ENCODE assay signal across 8 cellular contexts in genomic region chr2:8408560-8409460, GRCh38.
DNase-seq lines count a peak whose midpoint lies in the region; ATAC-seq and TF ChIP-seq lines count a peak whose summit lies in the region.

No MANE protein-coding gene starts in this region.

- DNase-seq in Caki2 (ENCODE audit: low read depth) (peak; percentile 42), MM.1S (peak; percentile 75), globus pallidus (ENCODE audit: low spot score) (no peak), A673 (ENCODE audit: low spot score) (no peak), left colon (no peak), SW 1271 (lab: John Stamatoyannopoulos, UW) (no peak)
- peak; percentile 66 for DNase-seq in activated naive CD8-positive, alpha-beta T cell treated with anti-CD3 and anti-CD28 coated beads for 36 hours

- TF ChIP-seq CTCF in MM.1S (IDR thresholded peaks at IDR 0.05; ENCODE audit: low read length) (no peak), A673 (conservative IDR thresholded peaks at IDR 0.05; ENCODE audit: low read depth, low read length) (no peak)

- H3K9me2 ChIP-seq in MM.1S (replicated peaks; ENCODE audit: insufficient read depth, low read length), result no peaks in the 10 kb centered on the region

- H3K27ac Mint-ChIP-seq in activated naive CD8-positive, alpha-beta T cell treated with anti-CD3 and anti-CD28 coated beads for 36 hours, result peak overlapping the region; percentile 81

- no peak overlapping the region for H3K9ac ChIP-seq in MM.1S (ENCODE audit: low read length)

- H3K27me3 Mint-ChIP-seq in activated naive CD8-positive, alpha-beta T cell treated with anti-CD3 and anti-CD28 coated beads for 36 hours, result no peaks in the 10 kb centered on the region

- H3K4me2 ChIP-seq in MM.1S (ENCODE audit: low read depth, low read length), result peak overlapping the region; percentile 35

- H3K9me3 Mint-ChIP-seq in activated naive CD8-positive, alpha-beta T cell treated with anti-CD3 and anti-CD28 coated beads for 36 hours, result no peaks in the 10 kb centered on the region

- in situ Hi-C loops in Caki2 (cut with HindIII; ENCODE audit: low pct_unique_long_range_greater_than_20kb, low sequenced_read_pairs), result no loop called here

- ATAC-seq in GM21515 (IDR thresholded peaks at IDR 0.05; ENCODE audit: unreplicated experiment) (peak; percentile 92), left colon (no peak)

- peaks cover 74% of the 10 kb centered on the region for H3K27me3 ChIP-seq in MM.1S (replicated peaks; ENCODE audit: insufficient read depth, low read length)
- H3K27me3 ChIP-seq in A673 (replicated peaks; ENCODE audit: insufficient read depth, low read depth, low read length, poor library complexity), result no peaks in the 10 kb centered on the region

- H2AFZ ChIP-seq in MM.1S (ENCODE audit: low read length), result no peak overlapping the region

- peak overlapping the region; percentile 11; the same call in 1 of the 2 replicates for H3K4me3 ChIP-seq in MM.1S (ENCODE audit: low read length)
- H3K4me3 ChIP-seq in A673 (ENCODE audit: low read depth, low read length, poor library complexity, severe bottlenecking), result no peak overlapping the region

- H3K36me3 ChIP-seq in MM.1S (replicated peaks; ENCODE audit: insufficient read depth, low read length), result no peaks in the 10 kb centered on the region
- no peaks in the 10 kb centered on the region for H3K36me3 ChIP-seq in A673 (ENCODE audit: insufficient read depth, low read length, poor library complexity, severe bottlenecking)

- H3K36me3 Mint-ChIP-seq in activated naive CD8-positive, alpha-beta T cell treated with anti-CD3 and anti-CD28 coated beads for 36 hours, result no peaks in the 10 kb centered on the region

- H3K4me1 ChIP-seq in MM.1S (ENCODE audit: low read length) (peaks cover 16% of the 10 kb centered on the region), A673 (ENCODE audit: insufficient read depth, low read length, poor library complexity, severe bottlenecking) (peaks cover 27% of the 10 kb centered on the region)

- CTCF ChIA-PET in A673 (lab: Charles Lee), result no interaction called here

- H3K79me2 ChIP-seq in MM.1S (ENCODE audit: low read length), result no peaks in the 10 kb centered on the region

- H3K27ac ChIP-seq in MM.1S (ENCODE audit: low read length) (peak overlapping the region; percentile 2; the same call in 1 of the 2 replicates), A673 (ENCODE audit: low read depth, low read length, poor library complexity, severe bottlenecking) (no peak overlapping the region)

- intact Hi-C loops in A673 (cut with micrococcal nuclease; ENCODE audit: unreplicated experiment) (no loop called here), left colon (cut with DNase I, micrococcal nuclease) (no loop called here)

- H3K4me1 Mint-ChIP-seq in activated naive CD8-positive, alpha-beta T cell treated with anti-CD3 and anti-CD28 coated beads for 36 hours, result peaks cover 18% of the 10 kb centered on the region

- POLR2A ChIA-PET in A673 (lab: Charles Lee; ENCODE audit: low non-redundant PET), result interaction anchor here (0.7 kb wide), 1 partner anchor 188 kb away, joined by 10 read pairs; no protein-coding TSS in a partner anchor

- peak overlapping the region; percentile 0 for H3K4me3 Mint-ChIP-seq in activated naive CD8-positive, alpha-beta T cell treated with anti-CD3 and anti-CD28 coated beads for 36 hours

- no TSS peak for BruUV-seq in A673 (replicated peaks; lab: Mats Ljungman, UMichigan)

- H3K9me3 ChIP-seq in MM.1S (replicated peaks; ENCODE audit: insufficient read depth, low read length), result no peaks in the 10 kb centered on the region
- no peaks in the 10 kb centered on the region for H3K9me3 ChIP-seq in A673 (ENCODE audit: low read depth, low read length, poor library complexity, severe bottlenecking)

- no peaks in the 10 kb centered on the region for H4K20me1 ChIP-seq in MM.1S (ENCODE audit: insufficient read depth, low read length)

- H3F3A ChIP-seq in MM.1S (ENCODE audit: insufficient read depth, low read length), result peaks cover 15% of the 10 kb centered on the region

Comparison
In these comparisons a context has a peak if more than half of its experiments do, and no peak if none do; other contexts are left out.
1. DNase-seq: peak in Caki2 (single experiment), MM.1S (single experiment) and activated naive CD8-positive, alpha-beta T cell treated with anti-CD3 and anti-CD28 coated beads for 36 hours (single experiment); none in globus pallidus (single experiment), A673 (single experiment), left colon (0 of 2) and SW 1271 (0 of 2).